Comparison of ENCODE assay signal across 8 cellular contexts in genomic region chr20:44211177-44212039, GRCh38. TPM values are rescaled to one million over a fixed set of nuclear protein-coding genes. Genes with fewer than 3 reads are reported as not detected.
A peak's percentile ranks its signal among the peaks of the same experiment; 100 is the strongest.
DNase-seq lines count a peak whose midpoint lies in the region; ATAC-seq and TF ChIP-seq lines count a peak whose summit lies in the region.

No MANE protein-coding gene starts in this region.

- ATAC-seq in HG02678 (IDR thresholded peaks at IDR 0.05; ENCODE audit: unreplicated experiment), result peak; percentile 4
- ATAC-seq in GM21723 (IDR thresholded peaks at IDR 0.05; ENCODE audit: unreplicated experiment), result no peak

- H3K27me3 Mint-ChIP-seq in T-helper 2 cell treated with Interferon-gamma antibody and Interleukin-4, amounts not matched to agents 5 μg/mL and 100 μg/mL, for 36 hours (ENCODE audit: low read depth), result peaks cover 2% of the 10 kb centered on the region

- peak overlapping the region; percentile 98 for H3K27ac Mint-ChIP-seq in T-helper 2 cell treated with Interferon-gamma antibody and Interleukin-4, amounts not matched to agents 5 μg/mL and 100 μg/mL, for 36 hours

- H3K9me3 ChIP-seq in esophagus squamous epithelium, result no peaks in the 10 kb centered on the region

- no peaks in the 10 kb centered on the region for H3K9me3 Mint-ChIP-seq in T-helper 2 cell treated with Interferon-gamma antibody and Interleukin-4, amounts not matched to agents 5 μg/mL and 100 μg/mL, for 36 hours

- peaks cover 13% of the 10 kb centered on the region for H3K36me3 Mint-ChIP-seq in T-helper 2 cell treated with Interferon-gamma antibody and Interleukin-4, amounts not matched to agents 5 μg/mL and 100 μg/mL, for 36 hours (ENCODE audit: low read depth)

- H3K4me1 ChIP-seq in esophagus squamous epithelium, result peaks cover 7 to 56% (median 24%) of the 10 kb centered on the region in 3 donors

- H3K27ac ChIP-seq in esophagus squamous epithelium, result peak overlapping the region; percentile 97 to 100 (median 99)

- peak in 1 of 6 experiments; percentile 0 for TF ChIP-seq CTCF in esophagus squamous epithelium (IDR thresholded peaks at IDR 0.05)

- peak overlapping the region; percentile 76 to 98 (median 91) for H3K4me3 ChIP-seq in esophagus squamous epithelium

- 10% methylated on average over 11 to 24 of the region's 24 CpGs for WGBS in esophagus squamous epithelium, 2 donors

- DNase-seq in EH (ENCODE audit: low read depth) (peak; percentile 57), esophagus squamous epithelium (lab: John Stamatoyannopoulos, UW) (no peak), occipital lobe (lab: John Stamatoyannopoulos, UW) (peak; percentile 9), NCI-H187 treated with DMSO at 0.1 percent for 48 hours (lab: John Stamatoyannopoulos, UW) (no peak), NCI-H345 (lab: John Stamatoyannopoulos, UW) (no peak)
- DNase-seq in T-helper 2 cell treated with Interferon-gamma antibody and Interleukin-4, amounts not matched to agents 5 μg/mL and 100 μg/mL, for 36 hours (ENCODE audit: low spot score), result no peak

- H3K4me3 Mint-ChIP-seq in T-helper 2 cell treated with Interferon-gamma antibody and Interleukin-4, amounts not matched to agents 5 μg/mL and 100 μg/mL, for 36 hours, result peak overlapping the region; percentile 99

- no peaks in the 10 kb centered on the region for H3K27me3 ChIP-seq in esophagus squamous epithelium

- H3K36me3 ChIP-seq in esophagus squamous epithelium, result peaks cover 0 to 10% (median 0%) of the 10 kb centered on the region in 3 donors

- no peak for TF ChIP-seq POLR2A in esophagus squamous epithelium (IDR thresholded peaks at IDR 0.05)

- intact Hi-C loops in esophagus squamous epithelium (cut with DNase I), result loop anchor here (10.0 kb wide), 2 partner anchors 253 to 403 kb away; no protein-coding TSS in a partner anchor

- H3K4me1 Mint-ChIP-seq in T-helper 2 cell treated with Interferon-gamma antibody and Interleukin-4, amounts not matched to agents 5 μg/mL and 100 μg/mL, for 36 hours (ENCODE audit: low read depth), result peaks cover 55% of the 10 kb centered on the region

RNA-seq across cellular contexts. Expression of gene OSER1, which starts 0.8 kb away (rescaled TPM):
- 10 to 100 TPM; 16.1 to 62.2 (median 25.0) TPM for total RNA-seq in esophagus squamous epithelium
- 35.9 TPM for total RNA-seq in occipital lobe

RNA-seq across cellular contexts. Expression of gene JPH2, which starts 24.4 kb away (rescaled TPM):
- total RNA-seq in esophagus squamous epithelium (10 to 100 TPM in 1 of 4 donors, 1 to 10 TPM in 3; 2.4 to 32.0 (median 6.8) TPM), occipital lobe (0.16 TPM)

RNA-seq across cellular contexts. Expression of gene GDAP1L1, which starts 35.7 kb away (rescaled TPM):
- total RNA-seq in esophagus squamous epithelium, result not detected
- total RNA-seq in occipital lobe, result 121 TPM

Comparison
In these comparisons a context has a peak if more than half of its experiments do, and no peak if none do; other contexts are left out.
1. DNase-seq: peak in EH (single experiment) and occipital lobe (single experiment); none in T-helper 2 cell treated with Interferon-gamma antibody and Interleukin-4, amounts not matched to agents 5 μg/mL and 100 μg/mL, for 36 hours (single experiment), esophagus squamous epithelium (single experiment), NCI-H187 treated with DMSO at 0.1 percent for 48 hours (single experiment) and NCI-H345 (single experiment).
2. RNA of gene GDAP1L1, which starts 35.7 kb away (total RNA-seq): 121 TPM in occipital lobe (single experiment); not detected in esophagus squamous epithelium; every median in the first group is over 100 times any median in the second.